1 cellular context compared by ENCODE assay signal in genomic region chr6:43629505-43630300, GRCh38.
TF ChIP-seq lines count a peak whose summit lies in the region.

No MANE protein-coding gene starts in this region.

TF ChIP-seq in K562, 482 proteins besides CTCF, POLR2A, EP300 and RAD21 (continued from another document):
- TF ChIP-seq THRB (CRISPR knock-in tag; conservative IDR thresholded peaks at IDR 0.05): peak; percentile 2; the same call in 1 of the 2 replicates
- TF ChIP-seq GTF2F1 (IDR thresholded peaks at IDR 0.05; ENCODE audit: low read depth, low read length): peak; percentile 90
- 0 out of 2 replicates have a peak, but pooled peaks have one; percentile 10 for TF ChIP-seq ZBTB2 (IDR thresholded peaks at IDR 0.05)
- no peak for TF ChIP-seq CBX2 (IDR thresholded peaks at IDR 0.05; ENCODE audit: insufficient read depth, low read length, poor library complexity, severe bottlenecking)
- no peak for TF ChIP-seq ZNF586 (CRISPR knock-in tag; conservative IDR thresholded peaks at IDR 0.05)
- TF ChIP-seq ZNF431 (CRISPR knock-in tag; IDR thresholded peaks at IDR 0.05): peak; percentile 52; the same call in 1 of the 2 replicates
- TF ChIP-seq ILK (tag; IDR thresholded peaks at IDR 0.05; ENCODE audit: borderline replicate concordance, low read depth): no peak
- no peak for TF ChIP-seq ID3 (CRISPR knock-in tag; IDR thresholded peaks at IDR 0.05)
- TF ChIP-seq ID3 (tag; IDR thresholded peaks at IDR 0.05): peak; percentile 90; the same call in 1 of the 2 replicates
- peak; percentile 48; the same call in 1 of the 2 replicates for TF ChIP-seq RNF2 (IDR thresholded peaks at IDR 0.05)
- TF ChIP-seq THAP12 (CRISPR knock-in tag; IDR thresholded peaks at IDR 0.05): no peak; the same call in none of the 2 replicates
- no peak for TF ChIP-seq EZH2 (IDR thresholded peaks at IDR 0.05; ENCODE audit: borderline replicate concordance, low read depth, low read length)
- peak; percentile 62 for TF ChIP-seq ZNF561 (CRISPR knock-in tag; conservative IDR thresholded peaks at IDR 0.05)
- TF ChIP-seq ZNF445 (CRISPR knock-in tag; IDR thresholded peaks at IDR 0.05; ENCODE audit: low read depth): no peak; the same call in 1 of the 2 replicates
- no peak for TF ChIP-seq E2F8 (IDR thresholded peaks at IDR 0.05; ENCODE audit: low read depth, partially characterized antibody)
- TF ChIP-seq ZNF695 (CRISPR knock-in tag; IDR thresholded peaks at IDR 0.05): no peak
- no peak for TF ChIP-seq MED1 (CRISPR knock-in tag; IDR thresholded peaks at IDR 0.05; ENCODE audit: borderline replicate concordance)
- TF ChIP-seq RREB1 (CRISPR knock-in tag; IDR thresholded peaks at IDR 0.05): no peak
- peak; percentile 99 for TF ChIP-seq CEBPB (tag; IDR thresholded peaks at IDR 0.05)
